1 cellular context compared by ENCODE assay signal in the genomic region with DNA sequence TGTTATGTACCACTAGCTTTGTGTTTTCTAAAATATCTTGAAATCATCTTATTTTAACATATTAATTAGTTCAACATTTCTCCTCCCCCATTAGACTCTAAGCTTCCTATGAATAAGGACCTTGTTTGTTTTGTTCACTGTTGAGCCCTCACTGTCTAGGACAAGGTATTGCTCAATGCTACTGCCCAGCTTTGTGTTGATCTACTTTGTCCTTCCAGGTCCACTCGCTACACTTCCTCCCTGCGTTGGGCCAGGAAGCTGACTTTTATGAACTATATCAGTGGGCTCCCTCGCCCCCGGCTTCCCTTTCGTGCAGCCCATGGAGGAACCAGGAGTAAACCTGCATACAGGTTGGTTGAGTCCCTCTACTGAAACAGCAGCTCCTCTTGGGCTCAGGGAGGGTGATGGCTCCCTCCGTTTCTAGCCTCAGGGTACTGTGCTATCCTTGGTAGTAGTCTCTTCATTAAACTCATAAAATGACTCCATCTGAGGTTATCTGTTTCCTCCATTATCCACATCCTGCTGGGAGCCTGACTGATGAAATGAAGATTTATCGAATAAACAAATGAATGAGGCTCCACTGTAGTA.
A peak's percentile ranks its signal among the peaks of the same experiment; 100 is the strongest.
TF ChIP-seq lines count a peak whose summit lies in the region.

No MANE protein-coding gene starts in this region.

TF ChIP-seq in K562, 482 proteins besides CTCF, POLR2A, EP300 and RAD21 (continued from another document):
- TF ChIP-seq CEBPG (CRISPR knock-in tag; IDR thresholded peaks at IDR 0.05) (no peak), CEBPG (tag; conservative IDR thresholded peaks at IDR 0.05 in 1 of 2, IDR thresholded peaks at IDR 0.05 in 1 of 2) (peak; percentile 14 to 61; a peak in 2 of 4 replicates), CEBPB (tag; IDR thresholded peaks at IDR 0.05) (peak; percentile 27; the same call in 1 of the 2 replicates)
